ENCODE assay signal across 14 cellular contexts in the genomic region with DNA sequence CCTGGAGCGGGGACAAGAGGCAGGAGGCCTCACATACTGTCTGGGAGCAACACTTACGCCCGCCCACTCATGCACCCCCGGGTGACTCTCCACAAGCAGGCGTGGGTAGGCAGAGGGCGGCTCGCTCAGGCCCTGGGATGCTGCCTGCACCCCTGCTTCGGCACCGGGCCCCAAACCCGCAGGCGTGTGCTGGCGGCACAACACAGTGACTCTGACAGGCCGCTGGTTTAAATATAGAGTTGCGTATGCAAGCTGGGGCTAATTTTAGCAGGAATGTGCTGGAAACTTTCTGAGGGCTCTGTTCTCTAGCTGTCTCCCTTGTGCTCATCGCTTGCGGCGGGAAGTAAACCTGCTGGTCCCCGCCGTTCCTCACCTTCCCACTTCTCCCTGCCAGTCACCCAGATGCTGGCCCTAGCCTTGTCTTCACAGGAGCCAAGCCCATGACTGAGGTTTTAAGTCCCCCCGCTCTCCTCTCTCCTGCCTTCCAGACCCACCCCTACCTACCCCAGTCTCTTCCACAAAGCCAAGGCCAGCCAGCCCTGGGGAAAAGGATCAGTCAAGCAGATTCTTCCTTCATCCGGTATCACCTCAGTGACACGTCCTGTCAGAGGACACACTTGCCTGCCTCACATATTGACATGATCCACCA.
DNase-seq lines count a peak whose midpoint lies in the region; ATAC-seq and TF ChIP-seq lines count a peak whose summit lies in the region.
"Had no signal": no experiment of that assay in that cellular context is flagged by ENCODE, and none has a peak within 500 bp of the region (broad histone marks: within the 10 kb centered on the region; RNA-seq: fewer than 3 reads in every experiment).

No MANE protein-coding gene starts in this region.

- DNase-seq in EH (ENCODE audit: low read depth) = peak; percentile 68
- DNase-seq in dedifferentiated amniotic fluid mesenchymal stem cell (ENCODE audit: extremely low spot score) = peak; percentile 26
- no peak for DNase-seq in stomach
- no peak for DNase-seq in LoVo (ENCODE audit: low spot score)
- DNase-seq: activated T-cell treated with anti-CD3 and anti-CD28 coated beads, Interleukin-2, amount 50 U/mL, for 72 hours; C1 segment of cervical spinal cord; NCI-H1105 treated with DMSO at 0.1 percent for 48 hours; pancreas had no signal

- H3K4me1 ChIP-seq in stomach = peaks cover 53 to 84% (median 65%) of the 10 kb centered on the region in 4 donors

- 58 to 75% (median 73%) methylated on average over 16 to 22 of the region's 22 CpGs for WGBS in stomach, 5 donors

- TF ChIP-seq CTCF in stomach (IDR thresholded peaks at IDR 0.05) = no peak

- intact Hi-C loops in stomach (cut with DNase I; ENCODE audit: low total_unique reads) = no loop called here

- no peak for TF ChIP-seq POLR2A in stomach (IDR thresholded peaks at IDR 0.05)

- TF ChIP-seq EP300 in stomach (IDR thresholded peaks at IDR 0.05) = no peak

- H3K4me3 ChIP-seq in stomach = no peak overlapping the region
- H3K4me3 ChIP-seq: pancreas had no signal

- ATAC-seq in GM21367 (IDR thresholded peaks at IDR 0.05; ENCODE audit: unreplicated experiment) (no peak), HG02763 (IDR thresholded peaks at IDR 0.05; ENCODE audit: unreplicated experiment) (no peak), HG03520 (IDR thresholded peaks at IDR 0.05; ENCODE audit: unreplicated experiment) (no peak)
- ATAC-seq: activated T-cell treated with anti-CD3 and anti-CD28 coated beads, Interleukin-2, amount 50 U/mL, for 72 hours; esophagus mucosa; pancreas had no signal

- H3K27ac ChIP-seq in layer of hippocampus (ENCODE audit: low read depth, low read length) (peak overlapping the region; percentile 38), stomach (peak overlapping the region; percentile 27 to 80 (median 59))
- H3K27ac ChIP-seq: pancreas had no signal

- no peaks in the 10 kb centered on the region for H3K36me3 ChIP-seq in stomach
- H3K36me3 ChIP-seq: breast epithelium, pancreas had no signal

- no peaks in the 10 kb centered on the region for H3K9me3 ChIP-seq in stomach
- H3K9me3 ChIP-seq: breast epithelium, pancreas had no signal

- H3K27me3 ChIP-seq in layer of hippocampus (ENCODE audit: control insufficient read depth, insufficient read depth, low read length) (no peaks in the 10 kb centered on the region), stomach (no peaks in the 10 kb centered on the region)
- H3K27me3 ChIP-seq: breast epithelium, pancreas had no signal

Comparison
In these comparisons a context has a peak if more than half of its experiments do, and no peak if none do; other contexts are left out.
1. DNase-seq: peak in EH (single experiment) and dedifferentiated amniotic fluid mesenchymal stem cell (single experiment); none in stomach (single experiment) and LoVo (single experiment).